Comparison of ENCODE assay signal across 32 cellular contexts in the genomic region with DNA sequence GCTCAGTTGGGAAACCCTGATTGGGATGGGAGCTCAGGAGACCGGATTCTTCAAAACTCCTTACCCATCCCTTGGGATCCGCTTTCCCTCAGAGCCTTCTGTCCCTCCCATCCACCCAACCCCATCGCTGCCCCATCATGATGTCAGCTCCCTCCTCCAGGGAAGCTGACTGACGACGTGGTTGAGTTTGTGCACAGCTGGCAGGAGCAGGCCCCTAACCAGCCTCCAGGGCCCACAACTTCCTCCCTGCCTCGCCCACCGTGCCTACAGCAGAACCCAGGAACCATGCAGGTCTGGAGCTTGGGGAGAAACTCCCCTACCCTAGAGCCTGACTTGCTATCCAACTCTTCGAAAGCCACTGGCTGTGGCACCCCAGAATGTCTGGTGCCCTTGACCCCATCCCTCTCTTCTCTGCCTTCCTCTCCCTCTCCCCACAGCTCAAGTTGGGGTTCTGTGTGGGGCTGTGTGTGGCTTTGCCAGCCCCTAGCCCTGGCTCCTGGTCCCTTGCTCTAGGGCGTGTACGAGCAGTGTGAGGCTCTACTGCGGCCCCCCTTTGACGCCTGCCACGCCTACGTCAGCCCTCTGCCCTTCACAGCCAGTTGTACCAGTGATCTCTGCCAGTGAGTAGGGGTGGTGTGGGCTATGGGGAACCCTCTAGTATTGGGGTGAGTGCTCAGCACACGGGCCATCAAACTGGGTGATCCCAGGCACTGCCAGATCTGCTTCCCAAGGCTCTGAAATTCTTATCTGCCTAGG. TPM values are rescaled to one million over a fixed set of nuclear protein-coding genes. Genes with fewer than 3 reads are reported as not detected.
"Had no signal": no experiment of that assay in that cellular context is flagged by ENCODE, and none has a peak within 500 bp of the region (broad histone marks: within the 10 kb centered on the region; RNA-seq: fewer than 3 reads in every experiment).

No MANE protein-coding gene starts in this region.

- H3K4me1 Mint-ChIP-seq: activated CD4-positive, alpha-beta T cell treated with anti-CD3 and anti-CD28 coated beads, Interleukin-2, amount 10 ng/mL, durations not matched to agents 24 days and 14 days; activated naive CD4-positive, alpha-beta T cell treated with anti-CD3 and anti-CD28 coated beads, Interleukin-2, amount 10 ng/mL, durations not matched to agents 7 days and 5 days; activated naive CD8-positive, alpha-beta T cell treated with anti-CD3 and anti-CD28 coated beads, Interleukin-2, amount 50 U/mL, for 24 hours; brain had no signal

- H3K4me3 Mint-ChIP-seq: activated CD4-positive, alpha-beta T cell treated with anti-CD3 and anti-CD28 coated beads, Interleukin-2, amount 10 ng/mL, durations not matched to agents 24 days and 14 days; activated CD8-positive, alpha-beta T cell treated with anti-CD3 and anti-CD28 coated beads, Interleukin-2, amount 10 ng/mL, durations not matched to agents 7 days and 5 days; activated naive CD4-positive, alpha-beta T cell treated with anti-CD3 and anti-CD28 coated beads, Interleukin-2, amount 10 ng/mL, durations not matched to agents 7 days and 5 days; activated naive CD8-positive, alpha-beta T cell; activated naive CD8-positive, alpha-beta T cell treated with anti-CD3 and anti-CD28 coated beads, Interleukin-2, amount 50 U/mL, for 24 hours; brain had no signal

- H3K27ac Mint-ChIP-seq: activated CD4-positive, alpha-beta T cell treated with anti-CD3 and anti-CD28 coated beads, Interleukin-2, amount 10 ng/mL, durations not matched to agents 24 days and 14 days; activated CD8-positive, alpha-beta T cell treated with anti-CD3 and anti-CD28 coated beads, Interleukin-2, amount 10 ng/mL, durations not matched to agents 7 days and 5 days; activated naive CD4-positive, alpha-beta T cell treated with anti-CD3 and anti-CD28 coated beads, Interleukin-2, amount 10 ng/mL, durations not matched to agents 7 days and 5 days; activated naive CD8-positive, alpha-beta T cell; activated naive CD8-positive, alpha-beta T cell treated with anti-CD3 and anti-CD28 coated beads, Interleukin-2, amount 50 U/mL, for 24 hours; brain had no signal

- H3K36me3 ChIP-seq: MG63 had no signal

- H3K9me3 Mint-ChIP-seq: activated CD4-positive, alpha-beta T cell treated with anti-CD3 and anti-CD28 coated beads, Interleukin-2, amount 10 ng/mL, durations not matched to agents 24 days and 14 days; activated naive CD4-positive, alpha-beta T cell treated with anti-CD3 and anti-CD28 coated beads, Interleukin-2, amount 10 ng/mL, durations not matched to agents 7 days and 5 days; activated naive CD8-positive, alpha-beta T cell treated with anti-CD3 and anti-CD28 coated beads, Interleukin-2, amount 50 U/mL, for 24 hours; brain had no signal

- H3K27ac ChIP-seq: RWPE1 had no signal

- ATAC-seq: activated CD8-positive, alpha-beta T cell treated with anti-CD3 and anti-CD28 coated beads, Interleukin-2, amount 10 ng/mL, durations not matched to agents 7 days and 5 days; activated naive CD8-positive, alpha-beta T cell treated with anti-CD3 and anti-CD28 coated beads, Interleukin-2, amount 50 U/mL, for 24 hours; PC-3 had no signal

- H3K4me3 ChIP-seq: MG63 had no signal

- H3K9me3 ChIP-seq: MG63 had no signal

- H3K27me3 ChIP-seq: MG63 had no signal

- DNase-seq: activated CD4-positive, alpha-beta T cell treated with anti-CD3 and anti-CD28 coated beads, Interleukin-2, amount 10 ng/mL, durations not matched to agents 24 days and 14 days; activated CD4-positive, alpha-beta T cell treated with anti-CD3 and anti-CD28 coated beads, Interleukin-2, amount 50 U/mL, for 4 hours; activated CD8-positive, alpha-beta T cell treated with anti-CD3 and anti-CD28 coated beads, Interleukin-2, amount 10 ng/mL, durations not matched to agents 7 days and 5 days; activated effector memory CD4-positive, alpha-beta T cell treated with Interleukin-2 at 50 U/mL for 16 hours; activated naive CD4-positive, alpha-beta T cell treated with anti-CD3 and anti-CD28 coated beads, Interleukin-2, amount 10 ng/mL, durations not matched to agents 7 days and 5 days; activated naive CD8-positive, alpha-beta T cell treated with anti-CD3 and anti-CD28 coated beads, Interleukin-2, amount 50 U/mL, for 24 hours; activated T-cell treated with anti-CD3 and anti-CD28 coated beads, Interleukin-2, amount 50 U/mL, for 48 hours; anterior cingulate cortex; central memory CD4-positive, alpha-beta T cell; Kasumi-1; KG1; MG63; NCI-H1048; NCI-H1105 treated with DMSO at 0.1 percent for 48 hours; NCI-H1436; NCI-H1694; NCI-H1930; NCI-H2081 treated with DMSO at 0.1 percent for 48 hours; NCI-H226; NCI-H524 treated with DMSO at 0.1 percent for 48 hours; PC-3; Right ventricle myocardium superior; SW 1271 had no signal

- FAIRE-seq: bronchial epithelial cell, RCC 7860, TTC549 had no signal

- H3K36me3 Mint-ChIP-seq: activated naive CD4-positive, alpha-beta T cell treated with anti-CD3 and anti-CD28 coated beads, Interleukin-2, amount 10 ng/mL, durations not matched to agents 7 days and 5 days; activated naive CD8-positive, alpha-beta T cell; brain had no signal

RNA-seq across cellular contexts. Expression of gene OTOG, which starts 11.1 kb away (rescaled TPM):
- total RNA-seq: activated CD4-positive, alpha-beta T cell treated with anti-CD3 and anti-CD28 coated beads, Interleukin-2, amount 10 ng/mL, durations not matched to agents 24 days and 14 days; activated CD8-positive, alpha-beta T cell treated with anti-CD3 and anti-CD28 coated beads, Interleukin-2, amount 10 ng/mL, durations not matched to agents 7 days and 5 days; bronchial epithelial cell; NCI-H460; PC-3; Right ventricle myocardium superior; T-helper 1 cell treated with Interleukin-12 subunit alpha and Interleukin-12 subunit beta and Interleukin-4 antibody, amounts not matched to agents 30 ng/mL and 1 ng/mL, for 36 hours; T-helper 2 cell treated with Interferon-gamma antibody and Interleukin-4, amounts not matched to agents 100 ng/mL and 5 ng/mL, for 36 hours had no signal

RNA-seq across cellular contexts. Expression of gene USH1C, which starts 14.0 kb away (rescaled TPM):
- total RNA-seq: activated CD4-positive, alpha-beta T cell treated with anti-CD3 and anti-CD28 coated beads, Interleukin-2, amount 10 ng/mL, durations not matched to agents 24 days and 14 days; activated CD8-positive, alpha-beta T cell treated with anti-CD3 and anti-CD28 coated beads, Interleukin-2, amount 10 ng/mL, durations not matched to agents 7 days and 5 days; bronchial epithelial cell; PC-3; T-helper 1 cell treated with Interleukin-12 subunit alpha and Interleukin-12 subunit beta and Interleukin-4 antibody, amounts not matched to agents 30 ng/mL and 1 ng/mL, for 36 hours; T-helper 2 cell treated with Interferon-gamma antibody and Interleukin-4, amounts not matched to agents 100 ng/mL and 5 ng/mL, for 36 hours had no signal
